Comparison of ENCODE assay signal across 7 cellular contexts in the genomic region with DNA sequence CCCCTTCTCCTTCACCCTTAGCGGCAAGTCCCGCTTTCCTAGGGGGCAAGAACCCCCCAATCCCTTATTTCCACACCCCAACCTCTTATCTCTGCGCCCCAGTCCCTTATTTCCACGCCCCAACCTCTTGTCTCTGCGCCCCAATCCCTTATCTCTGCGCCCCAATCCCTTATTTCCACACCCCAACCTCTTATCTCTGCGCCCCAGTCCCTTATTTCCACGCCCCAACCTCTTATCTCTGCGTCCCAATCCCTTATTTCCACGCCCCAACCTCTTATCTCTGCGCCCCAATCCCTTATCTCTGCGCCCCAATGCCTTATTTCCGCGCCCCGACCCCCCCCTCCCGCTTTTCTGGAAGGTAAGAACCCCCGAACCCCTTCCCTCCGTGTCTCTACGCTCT. TPM values are rescaled to one million over a fixed set of nuclear protein-coding genes. Genes with fewer than 3 reads are reported as not detected.
DNase-seq lines count a peak whose midpoint lies in the region; ATAC-seq, FAIRE-seq and TF ChIP-seq lines count a peak whose summit lies in the region.
"Not testable (repeated sequence)": the region's sequence is repeated elsewhere in the genome, so short reads cannot be mapped to it uniquely, and the experiment has no call there.

No MANE protein-coding gene starts in this region.

- not testable (repeated sequence) for H3K27me3 Mint-ChIP-seq in WTC11 (ENCODE audit: low read depth); endodermal cell (ENCODE audit: insufficient read depth)

- H3K9me3 Mint-ChIP-seq in WTC11 (peaks cover 22% of the 10 kb centered on the region), endodermal cell (peaks cover 48% of the 10 kb centered on the region)

- H3K27me3 ChIP-seq in HUES6 (ENCODE audit: control insufficient read depth, insufficient read depth, low read length); K562 (ENCODE audit: control insufficient read depth in 2 of 2, insufficient read depth in 2 of 2, low read length in 2 of 2); endodermal cell (ENCODE audit: control insufficient read depth, insufficient read depth, low read length, poor library complexity, severe bottlenecking); esophagus (ENCODE audit: control insufficient read depth in 1 of 2, insufficient read depth in 2 of 2, low read length in 2 of 2); esophagus squamous epithelium; foreskin keratinocyte: not testable (repeated sequence)

- not testable (repeated sequence) for H3K9me1 ChIP-seq in K562 (ENCODE audit: control insufficient read depth, insufficient read depth, low read length)

- not testable (repeated sequence) for H2AFZ ChIP-seq in K562 (ENCODE audit: low read depth, low read length)

- H3K9me3 ChIP-seq in HUES6 (ENCODE audit: control insufficient read depth, insufficient read depth, low read depth, low read length) (peaks cover 10% of the 10 kb centered on the region), endodermal cell (ENCODE audit: control insufficient read depth, low read length) (peaks cover 34% of the 10 kb centered on the region)
- not testable (repeated sequence) for H3K9me3 ChIP-seq in K562 (replicated peaks; ENCODE audit: control insufficient read depth, insufficient read depth, low read depth, low read length); esophagus (ENCODE audit: control insufficient read depth in 2 of 2, insufficient read depth in 1 of 2, low read depth in 1 of 2, low read length in 1 of 2); esophagus squamous epithelium

- ATAC-seq in WTC11, K562, foreskin keratinocyte: not testable (repeated sequence)

- not testable (repeated sequence) for H3K27ac ChIP-seq in HUES6 (ENCODE audit: low read depth, low read length); K562 (ENCODE audit: extremely low read depth, low read depth, low read length); endodermal cell (ENCODE audit: low read depth, low read length); esophagus (ENCODE audit: low read depth in 2 of 2, low read length in 1 of 2)
- peak overlapping the region; percentile 55 to 86 (median 84) for H3K27ac ChIP-seq in esophagus squamous epithelium
- H3K27ac ChIP-seq in foreskin keratinocyte: peak overlapping the region; percentile 89

- in situ Hi-C loops in K562 (cut with MboI): not testable (repeated sequence)

- H3K27ac Mint-ChIP-seq in WTC11: not testable (repeated sequence)
- peak overlapping the region; percentile 89 for H3K27ac Mint-ChIP-seq in endodermal cell

- H3K4me2 ChIP-seq in K562 (ENCODE audit: insufficient read depth, low read length): not testable (repeated sequence)

- POLR2A ChIA-PET in WTC11 (lab: Charles Lee): interaction anchor here (0.6 kb wide), 1 partner anchor 392 kb away, joined by 4 read pairs; no protein-coding TSS in a partner anchor
- POLR2A ChIA-PET in K562 (lab: Yijun Ruan, JAX): not testable (repeated sequence)

- TF ChIP-seq RAD21 in K562 (CRISPR knock-in tag; conservative IDR thresholded peaks at IDR 0.05 in 1 of 2, IDR thresholded peaks at IDR 0.05 in 1 of 2): not testable (repeated sequence)

- H3K36me3 Mint-ChIP-seq in WTC11 (peaks cover 30% of the 10 kb centered on the region), endodermal cell (ENCODE audit: low read depth) (peaks cover 61% of the 10 kb centered on the region)

- 11% methylated on average over 10 of the region's 19 CpGs for WGBS in K562 (ENCODE audit: insufficient coverage, low coverage, missing lambda C conversion rate)
- WGBS in endodermal cell (ENCODE audit: insufficient coverage in 1 of 2, insufficient read length in 1 of 2), 2 experiments: 83 to 95% methylated on average over 8 to 19 of the region's 19 CpGs
- WGBS in esophagus, 2 donors: 86% methylated on average over 19 of the region's 19 CpGs
- 52 to 61% methylated on average over 18 to 19 of the region's 19 CpGs for WGBS in esophagus squamous epithelium, 2 donors

- not testable (repeated sequence) for TF ChIP-seq CTCF in WTC11 (IDR thresholded peaks at IDR 0.05); K562 (IDR thresholded peaks at IDR 0.05 in 2 of 3, conservative IDR thresholded peaks at IDR 0.05 in 1 of 3; ENCODE audit: insufficient read depth in 2 of 3, low read depth in 1 of 3, low read length in 3 of 3); endodermal cell (conservative IDR thresholded peaks at IDR 0.05); esophagus squamous epithelium (IDR thresholded peaks at IDR 0.05); foreskin keratinocyte (conservative IDR thresholded peaks at IDR 0.05)

- intact Hi-C loops in K562 (cut with micrococcal nuclease); esophagus squamous epithelium (cut with DNase I): not testable (repeated sequence)

- H3K4me3 Mint-ChIP-seq in WTC11 (peak overlapping the region; percentile 51), endodermal cell (peak overlapping the region; percentile 64)

- peak overlapping the region; percentile 52 for H3K9ac ChIP-seq in HUES6 (ENCODE audit: low read length)
- not testable (repeated sequence) for H3K9ac ChIP-seq in K562 (ENCODE audit: insufficient read depth in 1 of 2, low read depth in 2 of 2, low read length in 2 of 2)
- H3K9ac ChIP-seq in endodermal cell (ENCODE audit: extremely low read depth, low read length, poor library complexity, severe bottlenecking): peak overlapping the region; percentile 57

- FAIRE-seq in K562 (lab: Jason Lieb, UNC): not testable (repeated sequence)

- TF ChIP-seq EP300 in K562 (IDR thresholded peaks at IDR 0.05; ENCODE audit: low read length): peak; percentile 31; the same call in 1 of the 2 replicates

- H3K4me1 Mint-ChIP-seq in WTC11: peaks cover 53% of the 10 kb centered on the region
- H3K4me1 Mint-ChIP-seq in endodermal cell: peaks cover 38% of the 10 kb centered on the region

- H3K4me3 ChIP-seq in HUES6 (ENCODE audit: low read depth, low read length): peak overlapping the region; percentile 39; the same call in 1 of the 2 replicates
- not testable (repeated sequence) for H3K4me3 ChIP-seq in K562
- peak overlapping the region; percentile 73 for H3K4me3 ChIP-seq in endodermal cell (ENCODE audit: low read length)
- peak overlapping the region; percentile 15 to 17 for H3K4me3 ChIP-seq in esophagus (ENCODE audit: low read depth in 1 of 2, low read length in 2 of 2)
- H3K4me3 ChIP-seq in esophagus squamous epithelium: peak overlapping the region; percentile 20 to 53 (median 30)

- not testable (repeated sequence) for H3K79me2 ChIP-seq in K562 (ENCODE audit: control insufficient read depth, insufficient read depth, low read length)

- H3K36me3 ChIP-seq in HUES6 (ENCODE audit: control insufficient read depth, insufficient read depth, low read length) (peaks cover 12% of the 10 kb centered on the region), endodermal cell (ENCODE audit: control insufficient read depth, insufficient read depth, low read length) (peaks cover 11% of the 10 kb centered on the region)
- H3K36me3 ChIP-seq in K562 (ENCODE audit: control insufficient read depth, insufficient read depth, low read length); esophagus (ENCODE audit: control insufficient read depth in 2 of 2, insufficient read depth in 2 of 2, low read length in 1 of 2); esophagus squamous epithelium: not testable (repeated sequence)

- not testable (repeated sequence) for TF ChIP-seq POLR2A in K562 (conservative IDR thresholded peaks at IDR 0.05); esophagus squamous epithelium (IDR thresholded peaks at IDR 0.05)

- not testable (repeated sequence) for BruUV-seq in K562 (replicated peaks; lab: Mats Ljungman, UMichigan)

- H4K20me1 ChIP-seq in K562 (replicated peaks; ENCODE audit: control insufficient read depth, insufficient read depth, low read length): not testable (repeated sequence)

- not testable (repeated sequence) for H3K4me1 ChIP-seq in HUES6 (ENCODE audit: control insufficient read depth, insufficient read depth, low read length); K562 (replicated peaks in 1 of 2; ENCODE audit: control insufficient read depth in 2 of 2, insufficient read depth in 2 of 2, low read length in 2 of 2); endodermal cell (ENCODE audit: control insufficient read depth, insufficient read depth, low read length); esophagus (ENCODE audit: control insufficient read depth in 2 of 2, insufficient read depth in 2 of 2, low read length in 1 of 2)
- H3K4me1 ChIP-seq in esophagus squamous epithelium: peaks cover 3 to 65% (median 17%) of the 10 kb centered on the region in 3 donors
- peaks cover 27% of the 10 kb centered on the region for H3K4me1 ChIP-seq in foreskin keratinocyte

- CTCF ChIA-PET in WTC11 (lab: Charles Lee); K562 (lab: Yijun Ruan, JAX; ENCODE audit: low intra/inter-chr PET ratio): not testable (repeated sequence)

- DNase-seq in WTC11 (ENCODE audit: low spot score); endodermal cell; esophagus squamous epithelium (lab: John Stamatoyannopoulos, UW); foreskin keratinocyte: not testable (repeated sequence)
- peak in 1 of 4 experiments; percentile 2 for DNase-seq in K562 (ENCODE audit: extremely low read depth in 1 of 4, low spot score in 3 of 4)

RNA-seq across cellular contexts. Expression of gene ZNF18, which starts 24.5 kb away (rescaled TPM):
- total RNA-seq in WTC11 (2021): 10.5 to 13.3 TPM (median 10.8 TPM) in 3 replicates
- total RNA-seq in K562 (2011; cell fraction: chromatin; rRNA removed; ENCODE audit: low replicate concordance): 4.3 and 7.7 TPM in 2 replicates
- total RNA-seq in K562 (2011; cell fraction: nucleolus; rRNA removed): 3.4 and 4.0 TPM in 2 replicates
- total RNA-seq in K562 (2011; cell fraction: nucleoplasm; rRNA removed): 2.8 and 4.4 TPM in 2 replicates
- total RNA-seq in K562 (2014; rRNA removed): 3.1 and 3.4 TPM in 2 replicates
- total RNA-seq in K562 (2014; rRNA removed; fragmentation: Illumina TruSeq; extraction: Trizol): 4.0 and 4.2 TPM in 2 replicates
- total RNA-seq in K562 (2015; rRNA removed; fragmentation: Illumina TruSeq; extraction: Trizol): 3.7 and 3.9 TPM in 2 replicates
- total RNA-seq in K562 (2021): 2.7 and 2.8 TPM in 2 replicates
- 5.0 and 5.7 TPM in 2 replicates for polyA plus RNA-seq in K562 (2011; rRNA removed)
- 1.4 and 2.5 TPM in 2 replicates for polyA plus RNA-seq in K562 (2011; cell fraction: cytosol; rRNA removed)
- 7.3 and 10.0 TPM in 2 replicates for polyA plus RNA-seq in K562 (2011; cell fraction: nucleus; rRNA removed)
- polyA plus RNA-seq in K562 (2012): 2.2 and 2.3 TPM in 2 replicates
- 2.4 and 3.5 TPM in 2 replicates for polyA plus RNA-seq in K562 (2014; fragmentation: Illumina TruSeq; extraction: Trizol)
- polyA plus RNA-seq in K562 (2014; fragmentation: Nextera tagmentation; extraction: Ambion mirVana): 1 to 10 TPM; 1.1 to 3.4 TPM
- polyA plus RNA-seq in K562 (2014; rRNA removed): 2.4 and 2.7 TPM in 2 replicates
- 4.0 and 4.8 TPM in 2 replicates for polyA minus RNA-seq in K562 (2011; rRNA and poly(A)+ RNA removed)
- 1.0 and 1.7 TPM in 2 replicates for polyA minus RNA-seq in K562 (2011; cell fraction: cytosol; rRNA and poly(A)+ RNA removed)
- 2.0 and 4.0 TPM in 2 replicates for polyA minus RNA-seq in K562 (2011; cell fraction: nucleus; rRNA and poly(A)+ RNA removed)
- total RNA-seq in endodermal cell: 10 to 100 TPM; 10.4 to 16.3 TPM
- 9.1 TPM for polyA plus RNA-seq in endodermal cell (2013, experiment 1 of 2)
- 7.4 TPM for polyA plus RNA-seq in endodermal cell (2013, experiment 2 of 2)
- polyA plus RNA-seq in esophagus: 1 to 10 TPM; 4.6 to 5.9 TPM
- 10 to 100 TPM in 1 of 4 donors, 1 to 10 TPM in 3; 4.7 to 10.5 (median 7.5) TPM for total RNA-seq in esophagus squamous epithelium
- total RNA-seq in foreskin keratinocyte: 6.8 and 8.0 TPM in 2 replicates
- 4.6 and 4.8 TPM in 2 replicates for polyA plus RNA-seq in foreskin keratinocyte

RNA-seq across cellular contexts. Expression of gene MAP2K4, which starts 47.9 kb away (rescaled TPM):
- total RNA-seq in WTC11 (2021): 24.4 to 29.0 TPM (median 24.8 TPM) in 3 replicates
- 6.6 and 20.0 TPM in 2 replicates for total RNA-seq in K562 (2011; cell fraction: chromatin; rRNA removed; ENCODE audit: low replicate concordance)
- total RNA-seq in K562 (2011; cell fraction: nucleolus; rRNA removed): 3.5 and 5.9 TPM in 2 replicates
- 10.2 and 11.8 TPM in 2 replicates for total RNA-seq in K562 (2011; cell fraction: nucleoplasm; rRNA removed)
- total RNA-seq in K562 (2014; rRNA removed): 7.7 and 10.4 TPM in 2 replicates
- 14.2 and 15.8 TPM in 2 replicates for total RNA-seq in K562 (2014; rRNA removed; fragmentation: Illumina TruSeq; extraction: Trizol)
- 12.8 and 14.0 TPM in 2 replicates for total RNA-seq in K562 (2015; rRNA removed; fragmentation: Illumina TruSeq; extraction: Trizol)
- total RNA-seq in K562 (2021): 11.1 and 12.3 TPM in 2 replicates
- 12.5 and 15.9 TPM in 2 replicates for polyA plus RNA-seq in K562 (2011; rRNA removed)
- polyA plus RNA-seq in K562 (2011; cell fraction: cytosol; rRNA removed): 4.4 and 6.6 TPM in 2 replicates
- polyA plus RNA-seq in K562 (2011; cell fraction: nucleus; rRNA removed): 6.6 and 9.0 TPM in 2 replicates
- 6.7 and 7.9 TPM in 2 replicates for polyA plus RNA-seq in K562 (2012)
- polyA plus RNA-seq in K562 (2014; fragmentation: Illumina TruSeq; extraction: Trizol): 9.5 and 10.8 TPM in 2 replicates
- 1 to 10 TPM; 3.0 to 4.0 TPM for polyA plus RNA-seq in K562 (2014; fragmentation: Nextera tagmentation; extraction: Ambion mirVana)
- polyA plus RNA-seq in K562 (2014; rRNA removed): 6.9 and 7.4 TPM in 2 replicates
- 28.3 and 31.0 TPM in 2 replicates for polyA minus RNA-seq in K562 (2011; rRNA and poly(A)+ RNA removed)
- polyA minus RNA-seq in K562 (2011; cell fraction: cytosol; rRNA and poly(A)+ RNA removed): 6.6 and 13.7 TPM in 2 replicates
- polyA minus RNA-seq in K562 (2011; cell fraction: nucleus; rRNA and poly(A)+ RNA removed): 6.3 and 12.1 TPM in 2 replicates
- 10 to 100 TPM; 49.0 to 54.6 TPM for total RNA-seq in endodermal cell
- 41.6 TPM for polyA plus RNA-seq in endodermal cell (2013, experiment 1 of 2)
- 41.4 TPM for polyA plus RNA-seq in endodermal cell (2013, experiment 2 of 2)
- polyA plus RNA-seq in esophagus: 10 to 100 TPM; 13.6 to 16.5 TPM
- total RNA-seq in esophagus squamous epithelium: 10 to 100 TPM; 25.2 to 43.0 (median 33.2) TPM
- total RNA-seq in foreskin keratinocyte: 28.5 and 30.1 TPM in 2 replicates
- 10.6 and 14.1 TPM in 2 replicates for polyA plus RNA-seq in foreskin keratinocyte
